In the genomic region with DNA sequence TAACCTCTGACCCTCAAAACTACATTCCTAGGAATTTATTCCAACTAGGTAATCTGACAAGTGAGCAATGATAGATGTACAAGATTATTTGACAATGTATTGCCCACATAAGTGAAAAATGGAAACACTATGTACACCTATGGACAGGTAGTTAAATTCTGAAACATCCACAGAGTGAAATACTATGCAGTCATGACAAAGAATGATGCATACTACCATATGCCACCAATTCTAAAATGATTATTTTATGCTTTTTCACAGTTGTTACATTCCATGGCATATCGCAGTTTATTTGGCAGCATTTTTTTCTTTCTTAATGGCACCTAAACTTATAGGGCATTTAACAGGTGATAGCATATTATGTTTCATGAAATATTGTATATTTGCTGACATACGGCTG, we compare ENCODE assay signal across 6 cellular contexts.
"Had no signal": no experiment of that assay in that cellular context is flagged by ENCODE, and none has a peak within 500 bp of the region (broad histone marks: within the 10 kb centered on the region; RNA-seq: fewer than 3 reads in every experiment).

No MANE protein-coding gene starts in this region.

- H3K36me3 ChIP-seq: HAP-1 had no signal

- DNase-seq: GM23248, GOT3, H7, KG1 had no signal

- H3K27ac ChIP-seq: GM23248 had no signal

- H3K4me1 ChIP-seq: HAP-1 had no signal

- H3K4me3 ChIP-seq: GM23248, HAP-1 had no signal

- FAIRE-seq: HepG2 had no signal

- H3K9me3 ChIP-seq: HAP-1 had no signal
